Comparison of ENCODE assay signal across 9 cellular contexts in genomic region chr1:97791251-97791650, GRCh38.
A peak's percentile ranks its signal among the peaks of the same experiment; 100 is the strongest.
DNase-seq lines count a peak whose midpoint lies in the region; ATAC-seq and TF ChIP-seq lines count a peak whose summit lies in the region.
"Had no signal": no experiment of that assay in that cellular context is flagged by ENCODE, and none has a peak within 500 bp of the region (broad histone marks: within the 10 kb centered on the region; RNA-seq: fewer than 3 reads in every experiment).

No MANE protein-coding gene starts in this region.

- no peak for TF ChIP-seq CTCF in GM12865 (IDR thresholded peaks at IDR 0.05; ENCODE audit: insufficient read depth, low read depth, low read length, missing control alignments)

- DNase-seq in GM12865 (ENCODE audit: low read depth) (peak; percentile 26), NAMALWA (ENCODE audit: low spot score) (peak; percentile 8), AML-193 (lab: John Stamatoyannopoulos, UW) (no peak), NCI-H128 (lab: John Stamatoyannopoulos, UW; ENCODE audit: unreplicated experiment) (no peak), G401 (ENCODE audit: low spot score) (no peak)
- no peak for DNase-seq in stimulated activated CD4-positive, alpha-beta T cell treated with anti-CD3 and anti-CD28 coated beads, Interleukin-2, amount 100 ng/mL, for 24 hours

- ATAC-seq in GM19351 (IDR thresholded peaks at IDR 0.05; ENCODE audit: unreplicated experiment) (peak; percentile 94), HG02938 (IDR thresholded peaks at IDR 0.05; ENCODE audit: unreplicated experiment) (peak; percentile 82)

- in situ Hi-C loops in G401 (cut with HindIII; ENCODE audit: low sequenced_read_pairs) = no loop called here

- no peak overlapping the region for H3K4me3 ChIP-seq in GM12865 (ENCODE audit: low read depth, low read length)
- H3K4me3 ChIP-seq: SK-N-MC had no signal

Comparison
In these comparisons a context has a peak if more than half of its experiments do, and no peak if none do; other contexts are left out.
1. DNase-seq: peak in GM12865 (single experiment) and NAMALWA (single experiment); none in AML-193 (0 of 2), stimulated activated CD4-positive, alpha-beta T cell treated with anti-CD3 and anti-CD28 coated beads, Interleukin-2, amount 100 ng/mL, for 24 hours (0 of 2), NCI-H128 (single experiment) and G401 (single experiment).